Comparison of ENCODE assay signal across 1 cellular context in the genomic region with DNA sequence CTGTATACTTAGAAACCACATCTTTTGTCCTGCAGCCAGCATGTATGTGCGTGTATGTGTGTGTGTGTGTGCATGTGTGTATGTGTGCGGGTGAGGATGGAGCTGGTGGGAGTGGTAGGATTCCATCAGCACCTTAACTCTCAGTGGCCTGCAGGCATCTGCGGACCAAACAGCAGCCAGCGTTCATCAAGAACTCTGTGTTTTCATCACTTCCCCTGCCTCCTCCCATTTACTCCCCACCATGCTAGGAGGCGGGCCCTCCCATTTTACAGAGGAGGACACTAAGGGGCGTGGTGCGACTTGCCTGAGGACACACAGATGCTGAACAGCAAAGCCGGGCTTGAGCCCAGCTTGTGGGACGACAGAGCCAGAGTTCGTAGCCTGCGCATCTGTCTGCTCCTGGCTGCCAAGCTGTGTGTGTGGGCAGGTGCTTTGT.
TF ChIP-seq lines count a peak whose summit lies in the region.

No MANE protein-coding gene starts in this region.

TF ChIP-seq in K562, 482 proteins besides CTCF, POLR2A, EP300 and RAD21 (continued from another document):
- TF ChIP-seq, protein P1, sequence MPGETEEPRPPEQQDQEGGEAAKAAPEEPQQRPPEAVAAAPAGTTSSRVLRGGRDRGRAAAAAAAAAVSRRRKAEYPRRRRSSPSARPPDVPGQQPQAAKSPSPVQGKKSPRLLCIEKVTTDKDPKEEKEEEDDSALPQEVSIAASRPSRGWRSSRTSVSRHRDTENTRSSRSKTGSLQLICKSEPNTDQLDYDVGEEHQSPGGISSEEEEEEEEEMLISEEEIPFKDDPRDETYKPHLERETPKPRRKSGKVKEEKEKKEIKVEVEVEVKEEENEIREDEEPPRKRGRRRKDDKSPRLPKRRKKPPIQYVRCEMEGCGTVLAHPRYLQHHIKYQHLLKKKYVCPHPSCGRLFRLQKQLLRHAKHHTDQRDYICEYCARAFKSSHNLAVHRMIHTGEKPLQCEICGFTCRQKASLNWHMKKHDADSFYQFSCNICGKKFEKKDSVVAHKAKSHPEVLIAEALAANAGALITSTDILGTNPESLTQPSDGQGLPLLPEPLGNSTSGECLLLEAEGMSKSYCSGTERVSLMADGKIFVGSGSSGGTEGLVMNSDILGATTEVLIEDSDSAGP (CRISPR knock-in tag; IDR thresholded peaks at IDR 0.05), result no peak
- TF ChIP-seq, protein P2, sequence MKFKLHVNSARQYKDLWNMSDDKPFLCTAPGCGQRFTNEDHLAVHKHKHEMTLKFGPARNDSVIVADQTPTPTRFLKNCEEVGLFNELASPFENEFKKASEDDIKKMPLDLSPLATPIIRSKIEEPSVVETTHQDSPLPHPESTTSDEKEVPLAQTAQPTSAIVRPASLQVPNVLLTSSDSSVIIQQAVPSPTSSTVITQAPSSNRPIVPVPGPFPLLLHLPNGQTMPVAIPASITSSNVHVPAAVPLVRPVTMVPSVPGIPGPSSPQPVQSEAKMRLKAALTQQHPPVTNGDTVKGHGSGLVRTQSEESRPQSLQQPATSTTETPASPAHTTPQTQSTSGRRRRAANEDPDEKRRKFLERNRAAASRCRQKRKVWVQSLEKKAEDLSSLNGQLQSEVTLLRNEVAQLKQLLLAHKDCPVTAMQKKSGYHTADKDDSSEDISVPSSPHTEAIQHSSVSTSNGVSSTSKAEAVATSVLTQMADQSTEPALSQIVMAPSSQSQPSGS (CRISPR knock-in tag; IDR thresholded peaks at IDR 0.05), result no peak
- no peak for TF ChIP-seq ZNF282 (CRISPR knock-in tag; IDR thresholded peaks at IDR 0.05)
- no peak for TF ChIP-seq SUPT5H (IDR thresholded peaks at IDR 0.05)
- TF ChIP-seq, protein P3, sequence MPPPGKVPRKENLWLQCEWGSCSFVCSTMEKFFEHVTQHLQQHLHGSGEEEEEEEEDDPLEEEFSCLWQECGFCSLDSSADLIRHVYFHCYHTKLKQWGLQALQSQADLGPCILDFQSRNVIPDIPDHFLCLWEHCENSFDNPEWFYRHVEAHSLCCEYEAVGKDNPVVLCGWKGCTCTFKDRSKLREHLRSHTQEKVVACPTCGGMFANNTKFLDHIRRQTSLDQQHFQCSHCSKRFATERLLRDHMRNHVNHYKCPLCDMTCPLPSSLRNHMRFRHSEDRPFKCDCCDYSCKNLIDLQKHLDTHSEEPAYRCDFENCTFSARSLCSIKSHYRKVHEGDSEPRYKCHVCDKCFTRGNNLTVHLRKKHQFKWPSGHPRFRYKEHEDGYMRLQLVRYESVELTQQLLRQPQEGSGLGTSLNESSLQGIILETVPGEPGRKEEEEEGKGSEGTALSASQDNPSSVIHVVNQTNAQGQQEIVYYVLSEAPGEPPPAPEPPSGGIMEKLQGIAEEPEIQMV (tag; conservative IDR thresholded peaks at IDR 0.05; ENCODE audit: low read depth), result peak; percentile 70
- no peak for TF ChIP-seq NR2F6 (CRISPR knock-in tag; IDR thresholded peaks at IDR 0.05)
- no peak for TF ChIP-seq ZNF561 (CRISPR knock-in tag; conservative IDR thresholded peaks at IDR 0.05)
- no peak for TF ChIP-seq ZNF316 (IDR thresholded peaks at IDR 0.05)
- TF ChIP-seq NEUROD1 (IDR thresholded peaks at IDR 0.05; ENCODE audit: borderline replicate concordance, low read depth, low read length, partially characterized antibody), result no peak
- TF ChIP-seq MBD2 (IDR thresholded peaks at IDR 0.05; ENCODE audit: borderline replicate concordance, low read depth), result no peak
- TF ChIP-seq ARID2 (IDR thresholded peaks at IDR 0.05), result no peak
- no peak for TF ChIP-seq DPF2 (IDR thresholded peaks at IDR 0.05)
- TF ChIP-seq NR2C1 (IDR thresholded peaks at IDR 0.05), result no peak
- TF ChIP-seq NR2C1 (tag; IDR thresholded peaks at IDR 0.05), result no peak
- TF ChIP-seq RBM15 (IDR thresholded peaks at IDR 0.05; ENCODE audit: insufficient read depth, low read length), result no peak
- TF ChIP-seq, protein P4, sequence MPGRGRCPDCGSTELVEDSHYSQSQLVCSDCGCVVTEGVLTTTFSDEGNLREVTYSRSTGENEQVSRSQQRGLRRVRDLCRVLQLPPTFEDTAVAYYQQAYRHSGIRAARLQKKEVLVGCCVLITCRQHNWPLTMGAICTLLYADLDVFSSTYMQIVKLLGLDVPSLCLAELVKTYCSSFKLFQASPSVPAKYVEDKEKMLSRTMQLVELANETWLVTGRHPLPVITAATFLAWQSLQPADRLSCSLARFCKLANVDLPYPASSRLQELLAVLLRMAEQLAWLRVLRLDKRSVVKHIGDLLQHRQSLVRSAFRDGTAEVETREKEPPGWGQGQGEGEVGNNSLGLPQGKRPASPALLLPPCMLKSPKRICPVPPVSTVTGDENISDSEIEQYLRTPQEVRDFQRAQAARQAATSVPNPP (IDR thresholded peaks at IDR 0.05; ENCODE audit: borderline replicate concordance, insufficient read depth, insufficient read length), result no peak
- no peak for TF ChIP-seq HNRNPH1 (optimal IDR thresholded peaks at IDR 0.05; ENCODE audit: low read depth, low read length)
- TF ChIP-seq MCM7 (IDR thresholded peaks at IDR 0.05), result no peak
- TF ChIP-seq ZNF785 (CRISPR knock-in tag; IDR thresholded peaks at IDR 0.05), result no peak
- TF ChIP-seq, protein P5, sequence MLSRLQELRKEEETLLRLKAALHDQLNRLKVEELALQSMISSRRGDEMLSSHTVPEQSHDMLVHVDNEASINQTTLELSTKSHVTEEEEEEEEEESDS (CRISPR knock-in tag; IDR thresholded peaks at IDR 0.05), result no peak
- TF ChIP-seq RCOR1 (IDR thresholded peaks at IDR 0.05; ENCODE audit: borderline replicate concordance in 1 of 2, low read depth in 2 of 2, low read length in 2 of 2), result 0 out of 4 replicates have a peak, but pooled peaks of 1 of the 2 experiments have one; percentile 16
- TF ChIP-seq CBX8 (IDR thresholded peaks at IDR 0.05; ENCODE audit: borderline replicate concordance, extremely low read depth, low read depth, low read length, poor library complexity, severe bottlenecking), result no peak
- no peak for TF ChIP-seq ZNF347 (CRISPR knock-in tag; IDR thresholded peaks at IDR 0.05; ENCODE audit: low read depth)
- peak; percentile 39 to 57; a peak in 2 of 4 replicates for TF ChIP-seq NRF1 (conservative IDR thresholded peaks at IDR 0.05 in 1 of 2, IDR thresholded peaks at IDR 0.05 in 1 of 2)
- no peak for TF ChIP-seq CAMTA2 (CRISPR knock-in tag; conservative IDR thresholded peaks at IDR 0.05)
TF ChIP-seq in K562: peak in this region for 3.
